ENCODE assay signal across 26 cellular contexts in the genomic region with DNA sequence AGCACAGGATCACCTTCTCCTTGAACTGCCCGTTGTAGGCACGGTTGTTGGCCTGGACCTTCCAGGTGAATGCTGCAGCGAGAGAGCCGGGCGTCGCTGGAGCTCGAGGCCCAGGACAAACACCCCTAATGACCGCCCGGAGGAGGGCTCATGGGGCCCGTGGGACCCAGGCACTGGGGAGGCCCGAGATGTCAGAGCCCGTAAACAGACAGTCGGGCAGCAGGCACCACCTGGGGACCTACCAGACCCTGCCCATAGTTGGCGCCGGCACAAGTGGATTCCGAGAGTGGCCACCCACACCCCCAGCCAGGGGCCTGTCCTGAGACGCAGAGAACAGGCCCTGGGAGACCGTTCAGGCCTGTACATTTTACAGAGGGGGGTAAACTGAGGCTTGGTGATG. TPM values are rescaled to one million over a fixed set of nuclear protein-coding genes. Genes with fewer than 3 reads are reported as not detected.
A peak's percentile ranks its signal among the peaks of the same experiment; 100 is the strongest.
DNase-seq lines count a peak whose midpoint lies in the region; ATAC-seq and TF ChIP-seq lines count a peak whose summit lies in the region.
"Had no signal": no experiment of that assay in that cellular context is flagged by ENCODE, and none has a peak within 500 bp of the region (broad histone marks: within the 10 kb centered on the region; RNA-seq: fewer than 3 reads in every experiment).

No MANE protein-coding gene starts in this region.

- H3K9me2 ChIP-seq in GM23338 (ENCODE audit: insufficient read depth): no peaks in the 10 kb centered on the region

- TF ChIP-seq CTCF in GM23338 (conservative IDR thresholded peaks at IDR 0.05; ENCODE audit: low read depth in 2 of 2) (peak in 1 of 2 experiments; percentile 19; a peak in 3 of 4 replicates), endodermal cell (conservative IDR thresholded peaks at IDR 0.05) (peak; percentile 33), neural progenitor cell (IDR thresholded peaks at IDR 0.05) (peak; percentile 6), right atrium auricular region (IDR thresholded peaks at IDR 0.05) (no peak)

- H3K27me3 ChIP-seq in GM23338 (ENCODE audit: insufficient read depth) (no peaks in the 10 kb centered on the region), endodermal cell (ENCODE audit: control insufficient read depth, insufficient read depth, low read length, poor library complexity, severe bottlenecking) (no peaks in the 10 kb centered on the region), neural progenitor cell (peaks cover 17% of the 10 kb centered on the region), right atrium auricular region (no peaks in the 10 kb centered on the region)

- H4K20me1 ChIP-seq in GM23338 (replicated peaks; ENCODE audit: insufficient read depth) (no peaks in the 10 kb centered on the region), neural progenitor cell (ENCODE audit: low read depth) (peaks cover 11% of the 10 kb centered on the region)

- no peaks in the 10 kb centered on the region for H3K36me3 Mint-ChIP-seq in GM23338 (ENCODE audit: low read depth)
- H3K36me3 Mint-ChIP-seq in endodermal cell (ENCODE audit: low read depth): no peaks in the 10 kb centered on the region
- no peaks in the 10 kb centered on the region for H3K36me3 Mint-ChIP-seq in neural progenitor cell

- H3K4me1 ChIP-seq in GM23338 (ENCODE audit: insufficient read depth): no peaks in the 10 kb centered on the region
- H3K4me1 ChIP-seq in endodermal cell (ENCODE audit: control insufficient read depth, insufficient read depth, low read length): no peaks in the 10 kb centered on the region
- no peaks in the 10 kb centered on the region for H3K4me1 ChIP-seq in neural progenitor cell
- peaks cover 0 to 24% of the 10 kb centered on the region in 2 donors for H3K4me1 ChIP-seq in right atrium auricular region

- H3K9me3 ChIP-seq in endodermal cell (ENCODE audit: control insufficient read depth, low read length) (no peaks in the 10 kb centered on the region), neural progenitor cell (ENCODE audit: low read depth) (no peaks in the 10 kb centered on the region), right atrium auricular region (no peaks in the 10 kb centered on the region)
- H3K9me3 ChIP-seq: A549, HAP-1 had no signal

- H2AFZ ChIP-seq in GM23338: no peak overlapping the region
- H2AFZ ChIP-seq in neural progenitor cell (replicated peaks): no peak overlapping the region

- H3K4me3 Mint-ChIP-seq in GM23338: no peak overlapping the region
- no peak overlapping the region for H3K4me3 Mint-ChIP-seq in endodermal cell
- no peak overlapping the region for H3K4me3 Mint-ChIP-seq in neural progenitor cell
- H3K4me3 Mint-ChIP-seq: CD14-positive monocyte, HFFc6 had no signal

- no peak overlapping the region for H3K27ac Mint-ChIP-seq in GM23338
- H3K27ac Mint-ChIP-seq in endodermal cell: no peak overlapping the region
- no peak overlapping the region for H3K27ac Mint-ChIP-seq in neural progenitor cell
- H3K27ac Mint-ChIP-seq: HFFc6 had no signal

- H3F3A ChIP-seq in GM23338 (replicated peaks; ENCODE audit: low read depth): 0 out of 2 replicates have a peak, but pooled peaks cover 5% of the 10 kb centered on the region
- peaks cover 2% of the 10 kb centered on the region for H3F3A ChIP-seq in neural progenitor cell (ENCODE audit: low read depth)

- H3K4me3 ChIP-seq in GM23338 (no peak overlapping the region), endodermal cell (ENCODE audit: low read length) (no peak overlapping the region), neural progenitor cell (no peak overlapping the region), right atrium auricular region (no peak overlapping the region)
- H3K4me3 ChIP-seq: A549, HAP-1 had no signal

- ATAC-seq in GM23338: no peak
- ATAC-seq in GM18519 (IDR thresholded peaks at IDR 0.05; ENCODE audit: low FRiP score, unreplicated experiment): no peak
- ATAC-seq in GM18498 (IDR thresholded peaks at IDR 0.05; ENCODE audit: unreplicated experiment): no peak
- ATAC-seq: A549 had no signal

- H3K4me2 ChIP-seq in GM23338 (no peak overlapping the region), neural progenitor cell (no peak overlapping the region)
- H3K4me2 ChIP-seq: A549 had no signal

- H3K27me3 Mint-ChIP-seq in GM23338 (ENCODE audit: insufficient read depth, low read depth, poor library complexity) (peaks cover 24% of the 10 kb centered on the region), endodermal cell (ENCODE audit: insufficient read depth) (peaks cover 8% of the 10 kb centered on the region), neural progenitor cell (ENCODE audit: insufficient read depth, low read depth) (peaks cover 15% of the 10 kb centered on the region)

- H3K9ac ChIP-seq in endodermal cell (ENCODE audit: extremely low read depth, low read length, poor library complexity, severe bottlenecking): no peak overlapping the region
- no peak overlapping the region for H3K9ac ChIP-seq in neural progenitor cell

- H3K36me3 ChIP-seq in GM23338 (ENCODE audit: insufficient read depth) (no peaks in the 10 kb centered on the region), endodermal cell (ENCODE audit: control insufficient read depth, insufficient read depth, low read length) (no peaks in the 10 kb centered on the region), neural progenitor cell (no peaks in the 10 kb centered on the region), right atrium auricular region (no peaks in the 10 kb centered on the region)
- H3K36me3 ChIP-seq: HAP-1 had no signal

- WGBS in endodermal cell (ENCODE audit: insufficient coverage in 1 of 2, insufficient read length in 1 of 2), 2 experiments: 87 to 88% methylated on average over 13 to 18 of the region's 18 CpGs

- no peak overlapping the region for H3K27ac ChIP-seq in GM23338 (ENCODE audit: low read depth)
- no peak overlapping the region for H3K27ac ChIP-seq in endodermal cell (ENCODE audit: low read depth, low read length)
- H3K27ac ChIP-seq in neural progenitor cell: no peak overlapping the region
- H3K27ac ChIP-seq in right atrium auricular region: no peak overlapping the region

- peak; percentile 60 for DNase-seq in GM23338 (ENCODE audit: low spot score)
- no peak for DNase-seq in endodermal cell
- no peak for DNase-seq in neural progenitor cell (ENCODE audit: low spot score)
- DNase-seq in right atrium auricular region (ENCODE audit: low spot score): no peak
- no peak for DNase-seq in NCI-H2196 treated with DMSO at 0.1 percent for 48 hours (lab: John Stamatoyannopoulos, UW; ENCODE audit: unreplicated experiment)
- DNase-seq: AML-193, DMS153, HFFc6, IMR-90, KG1, MM.1S, NCI-H1048, NCI-H1417, NCI-H1694, NCI-H2029 treated with DMSO at 0.1 percent for 48 hours, NCI-H2227 treated with DMSO at 0.1 percent for 48 hours, NCI-H526 treated with DMSO at 0.1 percent for 48 hours, RPMI8226, SHP77 had no signal

- H3K9me3 Mint-ChIP-seq in GM23338: no peaks in the 10 kb centered on the region
- H3K9me3 Mint-ChIP-seq in endodermal cell: no peaks in the 10 kb centered on the region
- H3K9me3 Mint-ChIP-seq in neural progenitor cell: no peaks in the 10 kb centered on the region
- H3K9me3 Mint-ChIP-seq: CD14-positive monocyte, HFFc6 had no signal

- H3K4me1 Mint-ChIP-seq in GM23338 (peaks cover 3% of the 10 kb centered on the region; the same call in 2 of the 3 replicates), endodermal cell (peaks cover 2% of the 10 kb centered on the region), neural progenitor cell (peaks cover 12% of the 10 kb centered on the region)

- H3K79me2 ChIP-seq in GM23338 (replicated peaks; ENCODE audit: insufficient read depth) (no peaks in the 10 kb centered on the region), neural progenitor cell (ENCODE audit: low read depth) (no peaks in the 10 kb centered on the region)

TF ChIP-seq in GM23338, 12 proteins besides CTCF, POLR2A, EP300 and RAD21 (continues in another document):
- TF ChIP-seq EZH2 (IDR thresholded peaks at IDR 0.05; ENCODE audit: low read depth, unreplicated experiment): no peak
- TF ChIP-seq JUNB (IDR thresholded peaks at IDR 0.05; ENCODE audit: unreplicated experiment): no peak
- no peak for TF ChIP-seq CREB1 (CRISPR knock-in tag; IDR thresholded peaks at IDR 0.05; ENCODE audit: low read depth)

RNA-seq across cellular contexts. Expression of a gene that starts 2.4 kb away (rescaled TPM):
- 2.8 and 6.0 TPM in 2 replicates for total RNA-seq in GM23338 (2014; rRNA removed; shearing (Covaris generic))
- polyA plus RNA-seq in GM23338 (2016; fragmentation: Nextera tagmentation; extraction: Ambion mirVana): 1.7 and 2.1 TPM in 2 replicates
- total RNA-seq in endodermal cell: 1 to 10 TPM; 2.3 to 3.4 TPM
- polyA plus RNA-seq in endodermal cell (2013, experiment 1 of 2): 3.7 TPM
- polyA plus RNA-seq in endodermal cell (2013, experiment 2 of 2): 3.3 TPM
- total RNA-seq in neural progenitor cell (ENCODE audit: low replicate concordance): 0.06 and 1.5 TPM in 2 replicates
- under 1 TPM; 0.51 to 0.74 TPM for total RNA-seq in right atrium auricular region

RNA-seq across cellular contexts. Expression of a gene that starts 38.6 kb away (rescaled TPM):
- 28.4 and 90.1 TPM in 2 replicates for total RNA-seq in GM23338 (2014; rRNA removed; shearing (Covaris generic))
- polyA plus RNA-seq in GM23338 (2016; fragmentation: Nextera tagmentation; extraction: Ambion mirVana): 20.2 and 23.5 TPM in 2 replicates
- total RNA-seq in endodermal cell (10 to 100 TPM; 51.6 to 56.4 TPM), neural progenitor cell (ENCODE audit: low replicate concordance) (12.8 and 38.7 TPM in 2 replicates), right atrium auricular region (10 to 100 TPM in 1 of 2 donors, 1 to 10 TPM in 1; 9.6 to 12.1 TPM)
- 26.5 TPM for polyA plus RNA-seq in endodermal cell (2013, experiment 1 of 2)
- polyA plus RNA-seq in endodermal cell (2013, experiment 2 of 2): 26.7 TPM

RNA-seq across cellular contexts. Expression of a gene that starts 53.7 kb away (rescaled TPM):
- 20.2 and 22.0 TPM in 2 replicates for total RNA-seq in GM23338 (2014; rRNA removed; shearing (Covaris generic))
- 8.9 and 12.3 TPM in 2 replicates for polyA plus RNA-seq in GM23338 (2016; fragmentation: Nextera tagmentation; extraction: Ambion mirVana)
- total RNA-seq in endodermal cell: 10 to 100 TPM; 39.0 to 42.9 TPM
- polyA plus RNA-seq in endodermal cell (2013, experiment 1 of 2): 19.2 TPM
- 17.1 TPM for polyA plus RNA-seq in endodermal cell (2013, experiment 2 of 2)
- total RNA-seq in neural progenitor cell (ENCODE audit: low replicate concordance): 1.0 and 4.8 TPM in 2 replicates
- 1 to 10 TPM; 4.4 to 5.6 TPM for total RNA-seq in right atrium auricular region

RNA-seq across cellular contexts. Expression of a gene that starts 56.4 kb away (rescaled TPM):
- total RNA-seq in GM23338 (2014; rRNA removed; shearing (Covaris generic)): not detected in 2 replicates
- polyA plus RNA-seq in GM23338 (2016; fragmentation: Nextera tagmentation; extraction: Ambion mirVana): not detected in 2 replicates
- under 1 TPM in 1 of 2 donors, not detected in 1; 0.04 TPM for total RNA-seq in endodermal cell
- 0.32 TPM for polyA plus RNA-seq in endodermal cell (2013, experiment 1 of 2)
- polyA plus RNA-seq in endodermal cell (2013, experiment 2 of 2): 0.29 TPM
- 0.09 TPM in 1 of 2 replicates, not detected in the other for total RNA-seq in neural progenitor cell (ENCODE audit: low replicate concordance)
- total RNA-seq in right atrium auricular region: not detected
- total RNA-seq: HFFc6, IMR-90, NCI-H460, SK-MEL-5 had no signal
- polyA plus RNA-seq: CD14-positive monocyte, IMR-90 had no signal

Comparison
In these comparisons a context has a peak if more than half of its experiments do, and no peak if none do; other contexts are left out.
1. CTCF ChIP-seq: peak in endodermal cell (single experiment) and neural progenitor cell (single experiment); none in right atrium auricular region (0 of 2).